Comparison of ENCODE assay signal across 8 cellular contexts in the genomic region with DNA sequence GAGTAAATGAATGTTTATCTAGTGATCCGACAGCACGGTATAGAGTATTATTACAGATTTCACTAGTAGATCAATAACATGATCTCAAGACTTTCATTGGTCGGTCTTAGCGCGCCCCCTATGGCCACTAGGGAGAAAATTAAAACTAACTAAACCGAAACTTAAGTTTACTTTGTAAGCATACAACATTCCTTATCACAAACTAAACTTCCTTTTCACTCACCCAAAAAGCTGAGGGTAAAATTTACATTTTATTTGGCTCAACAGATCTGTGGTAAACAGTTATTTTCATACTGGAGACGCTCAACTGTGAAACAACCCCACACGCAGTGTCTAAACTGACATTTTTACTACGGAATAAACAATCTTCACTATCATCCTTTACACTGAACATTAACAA.
DNase-seq lines count a peak whose midpoint lies in the region; ATAC-seq and TF ChIP-seq lines count a peak whose summit lies in the region.

No MANE protein-coding gene starts in this region.

- no peaks in the 10 kb centered on the region for H3K27me3 ChIP-seq in Loucy (ENCODE audit: insufficient read depth, low read length, poor library complexity, severe bottlenecking)
- no peaks in the 10 kb centered on the region for H3K27me3 ChIP-seq in adipocyte (replicated peaks; ENCODE audit: control insufficient read depth, insufficient read depth, low read length)

- ATAC-seq in GM21529 (IDR thresholded peaks at IDR 0.05; ENCODE audit: unreplicated experiment) = peak; percentile 82
- peak; percentile 51 for ATAC-seq in left colon

- H3K9ac ChIP-seq in Loucy (ENCODE audit: low read depth, low read length, poor library complexity, severe bottlenecking) (no peak overlapping the region), adipocyte (ENCODE audit: low read length) (no peak overlapping the region)

- H3K4me2 ChIP-seq in Loucy (ENCODE audit: low read depth, low read length, poor library complexity, severe bottlenecking) = peak overlapping the region; percentile 21

- intact Hi-C loops in left colon (cut with DNase I, micrococcal nuclease) = no loop called here

- H4K20me1 ChIP-seq in Loucy (ENCODE audit: insufficient read depth, low read length, poor library complexity, severe bottlenecking) = no peaks in the 10 kb centered on the region

- H3K79me2 ChIP-seq in Loucy (ENCODE audit: insufficient read depth, low read length) = no peaks in the 10 kb centered on the region

- H3K9me3 ChIP-seq in Loucy (ENCODE audit: insufficient read depth, low read depth, low read length) (no peaks in the 10 kb centered on the region), adipocyte (ENCODE audit: control insufficient read depth, low read length) (no peaks in the 10 kb centered on the region)

- no peaks in the 10 kb centered on the region for H3K36me3 ChIP-seq in Loucy (ENCODE audit: insufficient read depth, low read length)
- no peaks in the 10 kb centered on the region for H3K36me3 ChIP-seq in adipocyte (ENCODE audit: control insufficient read depth, insufficient read depth, low read length, severe bottlenecking)

- H3K9me2 ChIP-seq in Loucy (replicated peaks; ENCODE audit: low read depth, low read length) = no peaks in the 10 kb centered on the region

- H2AFZ ChIP-seq in Loucy (ENCODE audit: low read length) = peak overlapping the region; percentile 50; the same call in 1 of the 2 replicates

- DNase-seq in NCI-H146 (lab: John Stamatoyannopoulos, UW) = peak; percentile 15
- no peak for DNase-seq in NCI-H146 treated with DMSO at 0.1 percent for 48 hours (lab: John Stamatoyannopoulos, UW; ENCODE audit: unreplicated experiment)
- no peak for DNase-seq in adipocyte (ENCODE audit: low read depth)
- peak in 1 of 2 donors; percentile 56 for DNase-seq in left colon
- DNase-seq in NCI-H446 treated with DMSO at 0.1 percent for 48 hours (lab: John Stamatoyannopoulos, UW) = no peak
- DNase-seq in NCI-H524 (lab: John Stamatoyannopoulos, UW) = no peak

- H3F3A ChIP-seq in Loucy (ENCODE audit: low read depth) = no peaks in the 10 kb centered on the region

- H3K4me1 ChIP-seq in Loucy (ENCODE audit: insufficient read depth, low read length, poor library complexity, severe bottlenecking) (no peaks in the 10 kb centered on the region), adipocyte (ENCODE audit: control insufficient read depth, insufficient read depth, low read length) (no peaks in the 10 kb centered on the region)

- TF ChIP-seq CTCF in Loucy (conservative IDR thresholded peaks at IDR 0.05; ENCODE audit: low read length) = peak; percentile 67

- no peak overlapping the region for H3K4me3 ChIP-seq in Loucy (ENCODE audit: low read length, poor library complexity, severe bottlenecking)
- peak overlapping the region; percentile 71 for H3K4me3 ChIP-seq in adipocyte (ENCODE audit: low read length)
